In the genomic region with DNA sequence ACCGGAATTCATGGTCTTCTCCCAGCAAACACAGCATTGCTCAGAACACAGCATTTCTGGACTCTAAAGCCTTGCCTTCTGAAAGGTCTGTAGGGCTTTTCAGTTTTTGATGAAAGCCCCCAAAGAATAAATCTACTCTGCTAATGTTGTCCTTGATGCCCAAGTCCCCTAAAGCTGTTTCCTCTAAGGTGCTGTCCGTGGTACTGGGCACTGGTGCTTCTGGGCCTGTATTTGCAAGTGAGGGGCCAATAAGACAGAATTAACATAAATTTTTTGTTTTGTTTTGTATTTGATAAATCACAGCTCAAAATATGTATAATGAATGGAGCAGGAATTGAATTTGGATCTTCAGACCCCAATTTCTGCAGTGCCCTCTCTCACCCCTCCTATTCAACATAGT, we compare ENCODE assay signal across 20 cellular contexts. TPM values are rescaled to one million over a fixed set of nuclear protein-coding genes. Genes with fewer than 3 reads are reported as not detected.
DNase-seq lines count a peak whose midpoint lies in the region; ATAC-seq, FAIRE-seq and TF ChIP-seq lines count a peak whose summit lies in the region.
"Had no signal": no experiment of that assay in that cellular context is flagged by ENCODE, and none has a peak within 500 bp of the region (broad histone marks: within the 10 kb centered on the region; RNA-seq: fewer than 3 reads in every experiment).

No MANE protein-coding gene starts in this region.

- H3K4me3 ChIP-seq in Jurkat, Clone E6-1 (ENCODE audit: low read length) = no peak overlapping the region
- H3K4me3 ChIP-seq in GM12878 = no peak overlapping the region
- H3K4me3 ChIP-seq: BLaER1, body of pancreas, gastrocnemius medialis, vagina had no signal

- POLR2A ChIA-PET in GM12878 (lab: Charles Lee) = no interaction called here

- DNase-seq in EH (ENCODE audit: low read depth) (peak; percentile 18), GM12878 (ENCODE audit: low read depth, low spot score) (no peak), iPS-NIHi7 (ENCODE audit: extremely low spot score) (peak; percentile 45), NCI-H2227 treated with DMSO at 0.1 percent for 48 hours (lab: John Stamatoyannopoulos, UW) (no peak)
- peak; percentile 19 for DNase-seq in Jurkat, Clone E6-1 (ENCODE audit: low read depth, low spot score)
- DNase-seq: activated gamma-delta T cell; body of pancreas; gastrocnemius medialis; NCI-H1436 treated with DMSO at 0.1 percent for 48 hours; NCI-H446 treated with DMSO at 0.1 percent for 48 hours; stimulated activated naive CD8-positive, alpha-beta T cell treated with anti-CD3 and anti-CD28 coated beads, Interleukin-15, Interleukin-2, amounts not matched to agents 100 U/mL and 50 U/mL, for 24 hours had no signal

- ATAC-seq in GM12878 (no peak), HG03520 (IDR thresholded peaks at IDR 0.05; ENCODE audit: unreplicated experiment) (no peak), HG03571 (IDR thresholded peaks at IDR 0.05; ENCODE audit: unreplicated experiment) (no peak), GM18511 (IDR thresholded peaks at IDR 0.05; ENCODE audit: unreplicated experiment) (no peak)
- ATAC-seq: body of pancreas; gastrocnemius medialis; stimulated activated naive CD8-positive, alpha-beta T cell treated with anti-CD3 and anti-CD28 coated beads, Interleukin-15, Interleukin-2, amounts not matched to agents 100 U/mL and 50 U/mL, for 24 hours had no signal

- no peak overlapping the region for H3K9ac ChIP-seq in GM12878 (ENCODE audit: control insufficient read depth, insufficient read depth, low read length)
- H3K9ac ChIP-seq: BLaER1, parathyroid adenoma had no signal

- no peak for TF ChIP-seq POLR2A in GM12878 (IDR thresholded peaks at IDR 0.05; ENCODE audit: low read depth, low read length)

- no peak for TF ChIP-seq EP300 in GM12878 (IDR thresholded peaks at IDR 0.05; ENCODE audit: borderline replicate concordance in 1 of 2, control insufficient read depth in 1 of 2, low read depth in 2 of 2, low read length in 2 of 2)

- TF ChIP-seq RAD21 in GM12878 (IDR thresholded peaks at IDR 0.05; ENCODE audit: insufficient read depth, low read depth, low read length) = no peak

- H2AFZ ChIP-seq in GM12878 (ENCODE audit: control insufficient read depth, low read depth, low read length) = no peak overlapping the region
- H2AFZ ChIP-seq: parathyroid adenoma had no signal

- FAIRE-seq in GM12878 (lab: Jason Lieb, UNC) = no peak
- FAIRE-seq: H54, keratinocyte had no signal

- no peak overlapping the region for H3K27ac ChIP-seq in GM12878 (ENCODE audit: control insufficient read depth, insufficient read depth)
- H3K27ac ChIP-seq: BLaER1, body of pancreas, gastrocnemius medialis, parathyroid adenoma, vagina had no signal

- SMC1A ChIA-PET in GM12878 (lab: Charles Lee; ENCODE audit: uncharacterized antibody, unreplicated experiment) = no interaction called here

- RAD21 ChIA-PET in GM12878 (lab: Charles Lee; ENCODE audit: unreplicated experiment) = no interaction called here

- CTCF ChIA-PET in GM12878 (lab: Yijun Ruan, JAX) = no interaction called here

- no peak overlapping the region for H3K4me2 ChIP-seq in GM12878 (ENCODE audit: control insufficient read depth, insufficient read depth)
- H3K4me2 ChIP-seq: BLaER1 had no signal

- no peaks in the 10 kb centered on the region; a peak in 1 of 4 replicates for H3K27me3 ChIP-seq in GM12878 (replicated peaks in 1 of 2; ENCODE audit: control insufficient read depth in 2 of 2, insufficient read depth in 2 of 2, low read length in 1 of 2)
- H3K27me3 ChIP-seq: BLaER1, body of pancreas, vagina had no signal

- intact Hi-C loops in GM12878 (cut with micrococcal nuclease; ENCODE audit: unreplicated experiment) = no loop called here

- no TSS peak for BruUV-seq in GM12878 (replicated peaks; lab: Mats Ljungman, UMichigan)

- no peaks in the 10 kb centered on the region for H3K36me3 ChIP-seq in GM12878 (ENCODE audit: control insufficient read depth in 2 of 2, insufficient read depth in 2 of 2, low read length in 1 of 2)
- H3K36me3 ChIP-seq: BLaER1, gastrocnemius medialis, vagina had no signal

- no peak for TF ChIP-seq CTCF in GM12878 (IDR thresholded peaks at IDR 0.05 in 2 of 3, conservative IDR thresholded peaks at IDR 0.05 in 1 of 3; ENCODE audit: control insufficient read depth in 2 of 3, extremely low read depth in 1 of 3, insufficient read depth in 1 of 3, low read depth in 3 of 3, low read length in 3 of 3)

- no peaks in the 10 kb centered on the region for H3K9me3 ChIP-seq in GM12878 (replicated peaks; ENCODE audit: control insufficient read depth, insufficient read depth, low read length)
- H3K9me3 ChIP-seq: BLaER1, body of pancreas, gastrocnemius medialis, vagina had no signal

- H3K79me2 ChIP-seq in GM12878 (ENCODE audit: control insufficient read depth, insufficient read depth, low read length) = no peaks in the 10 kb centered on the region
- H3K79me2 ChIP-seq: parathyroid adenoma had no signal

- no peaks in the 10 kb centered on the region for H4K20me1 ChIP-seq in GM12878 (ENCODE audit: control insufficient read depth, insufficient read depth)
- H4K20me1 ChIP-seq: BLaER1 had no signal

- in situ Hi-C loops in GM12878 (cut with MboI) = no loop called here

- WGBS in GM12878 (ENCODE audit: insufficient coverage, insufficient replicate concordance, low lambda C conversion rate, missing lambda C conversion rate) = 0% methylated on average over 2 of the region's 2 CpGs

- H3K4me1 ChIP-seq in GM12878 (ENCODE audit: control insufficient read depth, insufficient read depth, low read length) = no peaks in the 10 kb centered on the region
- H3K4me1 ChIP-seq: BLaER1, body of pancreas, gastrocnemius medialis, parathyroid adenoma, vagina had no signal

RNA-seq across cellular contexts. Expression of a gene that starts 12.1 kb away (rescaled TPM):
- not detected for polyA plus RNA-seq in Jurkat, Clone E6-1 (2012; ENCODE audit: insufficient read depth, insufficient read length)
- not detected in 2 replicates for total RNA-seq in GM12878 (2013; cell fraction: nucleolus; rRNA removed)
- total RNA-seq in GM12878 (2014; rRNA removed) (not detected in 2 replicates), GM12878 (2014; rRNA removed; fragmentation: Illumina TruSeq; extraction: Trizol) (not detected in 2 replicates), GM12878 (2021) (not detected in 2 replicates)
- not detected for polyA plus RNA-seq in GM12878 (2011; ENCODE audit: low read depth)
- polyA plus RNA-seq in GM12878 (2011; rRNA removed) (not detected in 2 replicates), GM12878 (2014; fragmentation: Illumina TruSeq; extraction: Trizol) (not detected in 2 replicates), GM12878 (2014; fragmentation: Nextera tagmentation; extraction: Ambion mirVana) (not detected), GM12878 (2014; rRNA removed) (not detected in 2 replicates), GM12878 (2016; fragmentation: Nextera tagmentation; extraction: Ambion mirVana) (not detected)
- not detected in 2 replicates for polyA plus RNA-seq in GM12878 (2011; cell fraction: cytosol; rRNA removed)
- polyA plus RNA-seq in GM12878 (2011; cell fraction: nucleus; rRNA removed) = not detected in 2 replicates
- polyA plus RNA-seq in GM12878 (2012) = not detected in 2 replicates
- polyA minus RNA-seq in GM12878 (2011; rRNA and poly(A)+ RNA removed) = not detected in 2 replicates
- polyA minus RNA-seq in GM12878 (2011; cell fraction: cytosol; rRNA and poly(A)+ RNA removed) = not detected in 2 replicates
- not detected in 2 replicates for polyA minus RNA-seq in GM12878 (2011; cell fraction: nucleus; rRNA and poly(A)+ RNA removed)
- total RNA-seq: body of pancreas, gastrocnemius medialis, mononuclear cell, vagina had no signal
- polyA plus RNA-seq: keratinocyte had no signal

RNA-seq across cellular contexts. Expression of a gene that starts 50.3 kb away (rescaled TPM):
- 19.3 TPM for polyA plus RNA-seq in Jurkat, Clone E6-1 (2012; ENCODE audit: insufficient read depth, insufficient read length)
- 3.4 and 4.0 TPM in 2 replicates for total RNA-seq in GM12878 (2013; cell fraction: nucleolus; rRNA removed)
- total RNA-seq in GM12878 (2014; rRNA removed) (9.0 and 11.3 TPM in 2 replicates), GM12878 (2014; rRNA removed; fragmentation: Illumina TruSeq; extraction: Trizol) (5.9 and 7.0 TPM in 2 replicates), GM12878 (2021) (9.6 and 9.7 TPM in 2 replicates)
- polyA plus RNA-seq in GM12878 (2011; ENCODE audit: low read depth) = 3.4 TPM
- polyA plus RNA-seq in GM12878 (2011; rRNA removed) (4.8 and 7.2 TPM in 2 replicates), GM12878 (2014; fragmentation: Illumina TruSeq; extraction: Trizol) (5.8 and 7.0 TPM in 2 replicates), GM12878 (2014; fragmentation: Nextera tagmentation; extraction: Ambion mirVana) (1 to 10 TPM; 2.7 to 4.4 TPM), GM12878 (2014; rRNA removed) (11.4 and 15.5 TPM in 2 replicates), GM12878 (2016; fragmentation: Nextera tagmentation; extraction: Ambion mirVana) (10 to 100 TPM in 1 of 2 experiments, 1 to 10 TPM in 1; 1.6 to 10.4 TPM)
- polyA plus RNA-seq in GM12878 (2011; cell fraction: cytosol; rRNA removed) = 2.7 and 4.5 TPM in 2 replicates
- polyA plus RNA-seq in GM12878 (2011; cell fraction: nucleus; rRNA removed) = 4.8 and 5.7 TPM in 2 replicates
- 5.6 and 7.8 TPM in 2 replicates for polyA plus RNA-seq in GM12878 (2012)
- polyA minus RNA-seq in GM12878 (2011; rRNA and poly(A)+ RNA removed) = 2.0 and 2.6 TPM in 2 replicates
- polyA minus RNA-seq in GM12878 (2011; cell fraction: cytosol; rRNA and poly(A)+ RNA removed) = 2.7 and 2.8 TPM in 2 replicates
- 1.5 and 3.2 TPM in 2 replicates for polyA minus RNA-seq in GM12878 (2011; cell fraction: nucleus; rRNA and poly(A)+ RNA removed)

RNA-seq across cellular contexts. Expression of a gene that starts 57.6 kb away (rescaled TPM):
- 2.8 TPM for polyA plus RNA-seq in Jurkat, Clone E6-1 (2012; ENCODE audit: insufficient read depth, insufficient read length)
- 8.1 and 9.0 TPM in 2 replicates for total RNA-seq in GM12878 (2013; cell fraction: nucleolus; rRNA removed)
- total RNA-seq in GM12878 (2014; rRNA removed) (4.1 and 5.5 TPM in 2 replicates), GM12878 (2014; rRNA removed; fragmentation: Illumina TruSeq; extraction: Trizol) (3.7 and 5.2 TPM in 2 replicates), GM12878 (2021) (3.9 and 4.3 TPM in 2 replicates)
- polyA plus RNA-seq in GM12878 (2011; ENCODE audit: low read depth) = 0.89 TPM
- polyA plus RNA-seq in GM12878 (2011; rRNA removed) (5.0 and 5.1 TPM in 2 replicates), GM12878 (2014; fragmentation: Illumina TruSeq; extraction: Trizol) (1.4 and 2.9 TPM in 2 replicates), GM12878 (2014; fragmentation: Nextera tagmentation; extraction: Ambion mirVana) (1 to 10 TPM; 5.8 to 6.1 TPM), GM12878 (2014; rRNA removed) (8.8 and 10.1 TPM in 2 replicates), GM12878 (2016; fragmentation: Nextera tagmentation; extraction: Ambion mirVana) (1 to 10 TPM; 4.8 to 5.9 TPM)
- polyA plus RNA-seq in GM12878 (2011; cell fraction: cytosol; rRNA removed) = 2.8 and 6.5 TPM in 2 replicates
- polyA plus RNA-seq in GM12878 (2011; cell fraction: nucleus; rRNA removed) = 3.9 and 4.0 TPM in 2 replicates
- 2.8 and 4.5 TPM in 2 replicates for polyA plus RNA-seq in GM12878 (2012)
- polyA minus RNA-seq in GM12878 (2011; rRNA and poly(A)+ RNA removed) = 1.6 and 2.4 TPM in 2 replicates
- polyA minus RNA-seq in GM12878 (2011; cell fraction: cytosol; rRNA and poly(A)+ RNA removed) = 0.62 and 0.67 TPM in 2 replicates
- 3.1 and 5.5 TPM in 2 replicates for polyA minus RNA-seq in GM12878 (2011; cell fraction: nucleus; rRNA and poly(A)+ RNA removed)

Comparison
In these comparisons a context has a peak if more than half of its experiments do, and no peak if none do; other contexts are left out.
1. DNase-seq: peak in EH (single experiment), Jurkat, Clone E6-1 (single experiment) and iPS-NIHi7 (single experiment); none in GM12878 (single experiment) and NCI-H2227 treated with DMSO at 0.1 percent for 48 hours (single experiment).